ENCODE assay signal across 14 cellular contexts in the genomic region with DNA sequence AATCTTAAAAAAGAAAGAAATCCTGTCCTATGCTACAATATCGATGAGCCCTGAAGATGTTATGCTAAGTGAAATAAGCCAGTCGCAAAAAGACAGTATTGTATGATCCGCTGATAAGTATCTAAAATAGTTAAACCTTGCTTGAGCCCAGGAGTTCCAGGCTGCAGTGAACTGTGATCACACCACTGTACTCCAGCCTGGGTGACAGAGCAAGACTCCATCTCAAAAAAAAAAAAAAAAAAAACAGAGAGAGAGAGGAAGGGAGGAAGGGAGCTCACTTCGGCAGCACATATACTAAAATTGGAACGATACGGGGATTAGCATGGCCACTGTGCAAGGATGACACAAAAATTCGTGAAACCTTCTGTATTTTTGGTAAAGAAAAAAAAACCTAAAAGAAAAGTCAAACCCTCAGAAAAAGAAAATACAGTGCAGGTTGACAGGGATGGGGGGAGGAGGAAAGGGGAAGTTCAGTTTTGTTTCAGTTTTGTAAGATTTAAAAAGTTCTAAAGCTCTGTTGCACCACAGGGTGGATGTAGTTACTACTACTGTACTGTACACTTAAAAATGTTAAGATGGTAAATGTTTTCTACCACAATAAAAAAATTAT. TPM values are rescaled to one million over a fixed set of nuclear protein-coding genes. Genes with fewer than 3 reads are reported as not detected.
DNase-seq lines count a peak whose midpoint lies in the region; ATAC-seq and TF ChIP-seq lines count a peak whose summit lies in the region.
"Had no signal": no experiment of that assay in that cellular context is flagged by ENCODE, and none has a peak within 500 bp of the region (broad histone marks: within the 10 kb centered on the region; RNA-seq: fewer than 3 reads in every experiment).

No MANE protein-coding gene starts in this region.

- no peak overlapping the region for H4K12ac ChIP-seq in trophoblast cell (ENCODE audit: low read depth, low read length)

- DNase-seq in GM12865 (ENCODE audit: low read depth) (peak; percentile 69), SJCRH30 (peak in 1 of 2 experiments; percentile 37), left lung (no peak), trophoblast cell (no peak), HK-2 (ENCODE audit: unreplicated experiment) (no peak), ureter (ENCODE audit: low spot score) (no peak), ovary (no peak)
- DNase-seq: aorta, foreskin melanocyte, NCI-H1105 had no signal

- H3K4me2 ChIP-seq in trophoblast cell (ENCODE audit: low read length), result no peak overlapping the region

- intact Hi-C loops in left lung (cut with DNase I), result no loop called here
- intact Hi-C loops in ovary (cut with DNase I), result no loop called here

- no peak overlapping the region for H3K4ac ChIP-seq in trophoblast cell (ENCODE audit: low read depth, low read length)

- WGBS in trophoblast cell (ENCODE audit: extremely low coverage, insufficient coverage, insufficient read length), result no CpG with 5 or more reads among the region's 7 CpGs
- WGBS in ovary, 3 donors, result 75 to 77% (median 76%) methylated on average over 7 of the region's 7 CpGs

- no peak overlapping the region for H2BK12ac ChIP-seq in trophoblast cell (ENCODE audit: low read length)

- no peak overlapping the region for H4K8ac ChIP-seq in trophoblast cell (ENCODE audit: low read depth, low read length)

- H3K36me3 ChIP-seq in SJCRH30 (peaks cover 39% of the 10 kb centered on the region), left lung (peaks cover 0 to 62% of the 10 kb centered on the region in 2 donors), trophoblast cell (ENCODE audit: control insufficient read depth in 1 of 2, insufficient read depth in 2 of 2, low read length in 2 of 2) (peaks cover 35 to 41% of the 10 kb centered on the region in 2 experiments), ovary (no peaks in the 10 kb centered on the region)

- H3K4me1 ChIP-seq in SJCRH30 (peaks cover 5% of the 10 kb centered on the region; the same call in 1 of the 2 replicates), left lung (peaks cover 0 to 52% of the 10 kb centered on the region in 2 donors), trophoblast cell (ENCODE audit: control insufficient read depth in 1 of 2, insufficient read depth in 2 of 2, low read length in 2 of 2) (peaks cover 0 to 5% of the 10 kb centered on the region in 2 experiments), ovary (ENCODE audit: insufficient read depth) (no peaks in the 10 kb centered on the region)

- no peak for TF ChIP-seq POLR2A in ovary (IDR thresholded peaks at IDR 0.05)

- H3K9me3 ChIP-seq in SJCRH30 (replicated peaks) (no peaks in the 10 kb centered on the region), left lung (no peaks in the 10 kb centered on the region), trophoblast cell (ENCODE audit: insufficient read depth, low read depth, low read length) (no peaks in the 10 kb centered on the region), ovary (no peaks in the 10 kb centered on the region)

- no peak overlapping the region for H2BK5ac ChIP-seq in trophoblast cell (ENCODE audit: low read depth, low read length, poor library complexity)

- H4K91ac ChIP-seq in trophoblast cell (ENCODE audit: low read depth, low read length), result no peak overlapping the region

- H3K14ac ChIP-seq in trophoblast cell (ENCODE audit: low read length), result no peak overlapping the region

- H3K9ac ChIP-seq in trophoblast cell (ENCODE audit: low read length), result no peak overlapping the region

- TF ChIP-seq EP300 in ovary (IDR thresholded peaks at IDR 0.05), result no peak

- H2BK120ac ChIP-seq in trophoblast cell (ENCODE audit: insufficient read depth, low read length, poor library complexity), result no peak overlapping the region

- peaks cover 3% of the 10 kb centered on the region for H3K79me2 ChIP-seq in trophoblast cell (ENCODE audit: control insufficient read depth, insufficient read depth, low read length, poor library complexity)

- no peak for TF ChIP-seq CTCF in GM12865 (IDR thresholded peaks at IDR 0.05; ENCODE audit: insufficient read depth, low read depth, low read length, missing control alignments)
- TF ChIP-seq CTCF in left lung (IDR thresholded peaks at IDR 0.05), result no peak
- TF ChIP-seq CTCF in ovary (IDR thresholded peaks at IDR 0.05), result no peak

- H3K27ac ChIP-seq in SJCRH30 (0 out of 2 replicates have a peak overlapping the region, but pooled peaks have one; percentile 14), left lung (peak overlapping the region in 1 of 2 donors; percentile 74), trophoblast cell (ENCODE audit: low read depth, low read length) (no peak overlapping the region), ovary (no peak overlapping the region)

- H2AFZ ChIP-seq in trophoblast cell (ENCODE audit: insufficient read depth, low read length, poor library complexity), result no peak overlapping the region

- H2AK5ac ChIP-seq in trophoblast cell (ENCODE audit: low read length), result no peak overlapping the region

- H3K4me3 ChIP-seq in GM12865 (ENCODE audit: low read depth, low read length) (peak overlapping the region; percentile 8; the same call in 1 of the 2 replicates), SJCRH30 (no peak overlapping the region), left lung (no peak overlapping the region), trophoblast cell (ENCODE audit: low read depth, low read length) (no peak overlapping the region), ovary (no peak overlapping the region)

- H3K27me3 ChIP-seq in SJCRH30, result no peaks in the 10 kb centered on the region
- no peaks in the 10 kb centered on the region for H3K27me3 ChIP-seq in left lung
- no peaks in the 10 kb centered on the region for H3K27me3 ChIP-seq in trophoblast cell (ENCODE audit: insufficient read depth, low read length)
- H3K27me3 ChIP-seq in ovary, result no peaks in the 10 kb centered on the region

- H3K18ac ChIP-seq in trophoblast cell (ENCODE audit: low read length), result no peak overlapping the region

- H3K79me1 ChIP-seq in trophoblast cell (ENCODE audit: low read length), result no peaks in the 10 kb centered on the region

- ATAC-seq in HG02759 (IDR thresholded peaks at IDR 0.05; ENCODE audit: unreplicated experiment) (peak; percentile 57), left lung (peak; percentile 41)
- ATAC-seq: SK-N-SH treated with all-trans-retinoic acid at 6 μM for 48 hours had no signal

- H3K23ac ChIP-seq in trophoblast cell (ENCODE audit: low read length), result no peak overlapping the region

RNA-seq across cellular contexts. Expression of gene CLASRP, which starts 8.4 kb away (rescaled TPM):
- total RNA-seq in SJCRH30 (2014; rRNA removed; shearing (Covaris generic)), result 26.4 and 39.8 TPM in 2 replicates
- 10 to 100 TPM; 62.9 to 77.5 TPM for total RNA-seq in left lung
- polyA plus RNA-seq in trophoblast cell (2013), result 30.4 TPM in 2 replicates
- total RNA-seq in ureter, result 128 TPM
- 100 to 1,000 TPM in 2 of 7 donors, 10 to 100 TPM in 5; 52.3 to 113 (median 80.3) TPM for total RNA-seq in ovary
- 10 to 100 TPM; 29.5 to 82.1 TPM for polyA plus RNA-seq in ovary

RNA-seq across cellular contexts. Expression of gene ZNF296, which starts 29.0 kb away (rescaled TPM):
- total RNA-seq in SJCRH30 (2014; rRNA removed; shearing (Covaris generic)), result not detected in 2 replicates
- total RNA-seq in left lung (1 to 10 TPM; 1.4 to 2.0 TPM), ureter (5.1 TPM), ovary (1 to 10 TPM in 1 of 7 donors, under 1 TPM in 6; 0.24 to 2.4 (median 0.52) TPM)
- polyA plus RNA-seq in trophoblast cell (2013), result 0.62 and 0.67 TPM in 2 replicates
- under 1 TPM in 1 of 2 donors, not detected in 1; 0.29 TPM for polyA plus RNA-seq in ovary
- total RNA-seq: Daoy, H4 had no signal

RNA-seq across cellular contexts. Expression of gene GEMIN7, which starts 31.8 kb away (rescaled TPM):
- 37.3 and 37.9 TPM in 2 replicates for total RNA-seq in SJCRH30 (2014; rRNA removed; shearing (Covaris generic))
- total RNA-seq in left lung (10 to 100 TPM; 20.9 to 24.0 TPM), ureter (19.9 TPM), ovary (10 to 100 TPM; 10.4 to 16.0 (median 12.1) TPM)
- 18.4 and 19.0 TPM in 2 replicates for polyA plus RNA-seq in trophoblast cell (2013)
- 10 to 100 TPM in 1 of 2 donors, 1 to 10 TPM in 1; 9.7 to 11.7 TPM for polyA plus RNA-seq in ovary

RNA-seq across cellular contexts. Expression of gene PPP1R37, which starts 45.7 kb away (rescaled TPM):
- 19.4 and 20.0 TPM in 2 replicates for total RNA-seq in SJCRH30 (2014; rRNA removed; shearing (Covaris generic))
- total RNA-seq in left lung (10 to 100 TPM; 26.8 to 29.8 TPM), ureter (89.3 TPM), ovary (10 to 100 TPM; 18.5 to 28.4 (median 23.1) TPM)
- 12.8 and 12.9 TPM in 2 replicates for polyA plus RNA-seq in trophoblast cell (2013)
- 10 to 100 TPM in 1 of 2 donors, 1 to 10 TPM in 1; 5.5 to 19.5 TPM for polyA plus RNA-seq in ovary

RNA-seq across cellular contexts. Expression of gene RELB, which starts 46.0 kb away (rescaled TPM):
- 2.8 and 4.0 TPM in 2 replicates for total RNA-seq in SJCRH30 (2014; rRNA removed; shearing (Covaris generic))
- total RNA-seq in left lung (10 to 100 TPM; 13.2 to 18.7 TPM), ureter (16.9 TPM), ovary (10 to 100 TPM in 5 of 7 donors, 1 to 10 TPM in 2; 5.4 to 23.2 (median 10.4) TPM)
- 7.4 and 7.5 TPM in 2 replicates for polyA plus RNA-seq in trophoblast cell (2013)
- polyA plus RNA-seq in ovary, result 1 to 10 TPM; 3.0 to 7.1 TPM
